In the genomic region with DNA sequence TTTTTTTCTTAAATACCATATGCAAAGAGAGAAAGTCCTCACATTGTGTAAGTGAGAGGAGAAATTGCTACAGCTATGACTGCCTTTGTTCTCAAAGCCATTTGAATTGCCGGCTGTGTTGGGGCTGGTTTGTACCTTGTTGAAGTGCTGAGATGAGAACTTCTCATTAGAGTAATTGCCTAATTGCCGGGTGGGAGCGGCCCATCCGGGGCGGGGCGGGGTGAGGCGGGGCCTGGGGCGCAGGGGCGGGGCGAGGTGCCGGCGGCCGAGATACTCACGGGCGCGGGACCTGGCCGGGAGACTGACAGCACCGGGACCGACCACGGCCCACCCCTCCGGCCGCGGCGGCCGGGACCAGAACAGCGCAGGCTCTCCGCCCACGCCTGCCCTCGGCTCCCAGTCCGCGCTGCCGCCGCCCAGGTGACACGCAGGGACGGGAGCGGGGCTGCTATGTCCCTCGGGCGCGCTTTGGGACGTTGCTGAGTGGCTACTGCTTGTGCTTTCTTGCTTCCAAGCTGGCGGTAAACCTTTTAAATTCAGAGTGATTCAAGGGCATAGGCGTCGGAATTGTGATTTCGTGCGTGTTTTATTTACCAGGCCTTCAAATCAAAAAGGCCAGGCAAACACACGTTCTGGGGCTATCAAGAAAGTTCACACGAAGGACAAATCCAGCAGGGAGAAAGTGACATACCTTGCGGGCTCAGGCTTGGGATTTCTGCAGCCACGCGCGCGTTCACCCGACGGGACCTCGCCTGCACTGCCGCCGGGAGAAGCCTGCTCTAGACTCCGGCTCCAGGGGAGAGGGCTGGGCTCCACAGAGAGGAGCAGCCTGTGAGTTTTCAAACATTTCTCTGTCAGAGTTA, we compare ENCODE assay signal across 8 cellular contexts.
DNase-seq lines count a peak whose midpoint lies in the region; ATAC-seq and TF ChIP-seq lines count a peak whose summit lies in the region.

No MANE protein-coding gene starts in this region.

- H3K27me3 Mint-ChIP-seq in CD8-positive, alpha-beta memory T cell: peaks cover 16 to 24% of the 10 kb centered on the region in 2 donors

- H3K27me3 ChIP-seq in CD8-positive, alpha-beta memory T cell (ENCODE audit: insufficient read depth, low read length, poor library complexity, severe bottlenecking): peaks cover 17% of the 10 kb centered on the region
- H3K27me3 ChIP-seq in body of pancreas: no peaks in the 10 kb centered on the region

- CTCF ChIA-PET in CD8-positive, alpha-beta memory T cell (lab: Charles Lee): no interaction called here

- peak; percentile 85 for ATAC-seq in GM21390 (IDR thresholded peaks at IDR 0.05; ENCODE audit: unreplicated experiment)
- peak; percentile 61 for ATAC-seq in body of pancreas
- no peak for ATAC-seq in HG03565 (IDR thresholded peaks at IDR 0.05; ENCODE audit: unreplicated experiment)

- peaks cover 6 to 13% (median 11%) of the 10 kb centered on the region in 3 donors for H3K4me1 Mint-ChIP-seq in CD8-positive, alpha-beta memory T cell

- POLR2A ChIA-PET in CD8-positive, alpha-beta memory T cell (lab: Charles Lee): no interaction called here

- peak; percentile 69 to 93 (median 90) for TF ChIP-seq POLR2A in body of pancreas (IDR thresholded peaks at IDR 0.05)

- no peaks in the 10 kb centered on the region for H3K9me3 Mint-ChIP-seq in CD8-positive, alpha-beta memory T cell

- DNase-seq in CD8-positive, alpha-beta memory T cell: peak; percentile 15 to 60 (median 40)
- peak; percentile 51 for DNase-seq in LHCN-M2 (ENCODE audit: low read depth)
- DNase-seq in T-helper 22 cell (ENCODE audit: low read depth): peak; percentile 22
- peak; percentile 76 to 87 (median 80) for DNase-seq in body of pancreas
- peak; percentile 90 for DNase-seq in iPS-NIHi7 (ENCODE audit: extremely low spot score)
- peak; percentile 68 for DNase-seq in stimulated activated CD4-positive, alpha-beta T cell treated with anti-CD3 and anti-CD28 coated beads, Interleukin-15, amount 100 ng/mL, for 24 hours

- no peaks in the 10 kb centered on the region for H3K36me3 ChIP-seq in CD8-positive, alpha-beta memory T cell (ENCODE audit: insufficient read depth, low read length)
- H3K36me3 ChIP-seq in body of pancreas (replicated peaks in 1 of 2; ENCODE audit: insufficient read depth in 1 of 2, low read depth in 2 of 2): no peaks in the 10 kb centered on the region

- intact Hi-C loops in body of pancreas (cut with DNase I): no loop called here

- peak overlapping the region; percentile 56 for H3K4me3 ChIP-seq in CD8-positive, alpha-beta memory T cell (ENCODE audit: low read length)
- H3K4me3 ChIP-seq in body of pancreas: peak overlapping the region; percentile 42 to 70

- no peak overlapping the region for H3K27ac ChIP-seq in CD8-positive, alpha-beta memory T cell (ENCODE audit: low read depth, low read length)
- H3K27ac ChIP-seq in body of pancreas: peak overlapping the region; percentile 69 to 98 (median 91)

- H3K27ac Mint-ChIP-seq in CD8-positive, alpha-beta memory T cell: peak overlapping the region in 1 of 8 donors; percentile 17

- WGBS in body of pancreas, 2 donors: 1% methylated on average over 40 to 57 of the region's 58 CpGs

- H3K4me3 Mint-ChIP-seq in CD8-positive, alpha-beta memory T cell: peak overlapping the region; percentile 63 to 84 (median 78)

- H3K36me3 Mint-ChIP-seq in CD8-positive, alpha-beta memory T cell: peaks cover 0 to 2% (median 0%) of the 10 kb centered on the region in 3 donors

- no peaks in the 10 kb centered on the region for H3K9me3 ChIP-seq in CD8-positive, alpha-beta memory T cell (ENCODE audit: low read length)
- no peaks in the 10 kb centered on the region for H3K9me3 ChIP-seq in body of pancreas

- no peak for TF ChIP-seq CTCF in body of pancreas (IDR thresholded peaks at IDR 0.05)

- H3K4me1 ChIP-seq in CD8-positive, alpha-beta memory T cell (ENCODE audit: insufficient read depth, low read length): peaks cover 7% of the 10 kb centered on the region
- peaks cover 75% of the 10 kb centered on the region for H3K4me1 ChIP-seq in body of pancreas

Comparison
In these comparisons a context has a peak if more than half of its experiments do, and no peak if none do; other contexts are left out.
1. DNase-seq: peak in every context shown above with its lines; median percentile 90 in iPS-NIHi7; 80 in body of pancreas; 68 in stimulated activated CD4-positive, alpha-beta T cell treated with anti-CD3 and anti-CD28 coated beads, Interleukin-15, amount 100 ng/mL, for 24 hours; 51 in LHCN-M2; 40 in CD8-positive, alpha-beta memory T cell; 22 in T-helper 22 cell.